In genomic region chr15:76056931-76057330, GRCh38 we compare ENCODE assay signal across 8 cellular contexts. TPM values are rescaled to one million over a fixed set of nuclear protein-coding genes. Genes with fewer than 3 reads are reported as not detected.
DNase-seq lines count a peak whose midpoint lies in the region; ATAC-seq lines count a peak whose summit lies in the region.

No MANE protein-coding gene starts in this region.

- H3K27me3 ChIP-seq in CD4-positive, CD25-positive, alpha-beta regulatory T cell (ENCODE audit: control insufficient read depth, insufficient read depth, low read length), result peaks cover 40% of the 10 kb centered on the region

- peaks cover 0 to 24% (median 16%) of the 10 kb centered on the region in 4 donors for H3K4me1 Mint-ChIP-seq in CD4-positive, CD25-positive, alpha-beta regulatory T cell
- H3K4me1 Mint-ChIP-seq in dendritic cell treated with granulocyte-macrophage colony-stimulating factor and Interleukin-4, amounts not matched to agents 40 ng/mL and 50 ng/mL, for 4 days (ENCODE audit: low read depth), result peaks cover 18% of the 10 kb centered on the region

- H3K36me3 ChIP-seq in CD4-positive, CD25-positive, alpha-beta regulatory T cell (ENCODE audit: control insufficient read depth, insufficient read depth, low read length), result no peaks in the 10 kb centered on the region

- H3K27ac ChIP-seq in CD4-positive, CD25-positive, alpha-beta regulatory T cell (ENCODE audit: insufficient read depth, low read length, poor library complexity, severe bottlenecking), result no peak overlapping the region

- H3K4me3 Mint-ChIP-seq in CD4-positive, CD25-positive, alpha-beta regulatory T cell, result no peak overlapping the region
- peak overlapping the region; percentile 34 for H3K4me3 Mint-ChIP-seq in dendritic cell treated with granulocyte-macrophage colony-stimulating factor and Interleukin-4, amounts not matched to agents 40 ng/mL and 50 ng/mL, for 4 days

- H3K27ac Mint-ChIP-seq in CD4-positive, CD25-positive, alpha-beta regulatory T cell, result peak overlapping the region in 1 of 3 donors; percentile 24
- H3K27ac Mint-ChIP-seq in dendritic cell treated with granulocyte-macrophage colony-stimulating factor and Interleukin-4, amounts not matched to agents 40 ng/mL and 50 ng/mL, for 4 days, result no peak overlapping the region

- H3K4me3 ChIP-seq in CD4-positive, CD25-positive, alpha-beta regulatory T cell (ENCODE audit: low read depth, low read length), result peak overlapping the region; percentile 23

- H3K4me1 ChIP-seq in CD4-positive, CD25-positive, alpha-beta regulatory T cell (ENCODE audit: control insufficient read depth, insufficient read depth, low read length, poor library complexity, severe bottlenecking), result peaks cover 12% of the 10 kb centered on the region

- no peaks in the 10 kb centered on the region for H3K9me3 ChIP-seq in CD4-positive, CD25-positive, alpha-beta regulatory T cell (ENCODE audit: control insufficient read depth in 2 of 2, low read length in 2 of 2)

- intact Hi-C loops in dendritic cell treated with granulocyte-macrophage colony-stimulating factor and Interleukin-4, amounts not matched to agents 40 ng/mL and 50 ng/mL, for 4 days (cut with micrococcal nuclease), result loop anchor here (1.0 kb wide), 1 partner anchor 82 kb away; no protein-coding TSS in a partner anchor

- no peak for DNase-seq in CD4-positive, CD25-positive, alpha-beta regulatory T cell
- no peak for DNase-seq in UCSD-AML1 (lab: John Stamatoyannopoulos, UW; ENCODE audit: unreplicated experiment)
- DNase-seq in activated CD4-positive, alpha-beta T cell treated with anti-CD3 and anti-CD28 coated beads for 4 hours, result no peak
- no peak for DNase-seq in activated CD4-positive, alpha-beta T cell treated with anti-CD3 and anti-CD28 coated beads, Interleukin-2, amount 50 U/mL, for 1 hour
- no peak for DNase-seq in NCI-H524 (lab: John Stamatoyannopoulos, UW)

- H3K9me3 Mint-ChIP-seq in CD4-positive, CD25-positive, alpha-beta regulatory T cell, result no peaks in the 10 kb centered on the region
- H3K9me3 Mint-ChIP-seq in dendritic cell treated with granulocyte-macrophage colony-stimulating factor and Interleukin-4, amounts not matched to agents 40 ng/mL and 50 ng/mL, for 4 days, result no peaks in the 10 kb centered on the region

- H3K27me3 Mint-ChIP-seq in CD4-positive, CD25-positive, alpha-beta regulatory T cell, result peaks cover 71% of the 10 kb centered on the region
- peaks cover 28% of the 10 kb centered on the region for H3K27me3 Mint-ChIP-seq in dendritic cell treated with granulocyte-macrophage colony-stimulating factor and Interleukin-4, amounts not matched to agents 40 ng/mL and 50 ng/mL, for 4 days

- ATAC-seq in CD4-positive, CD25-positive, alpha-beta regulatory T cell (ENCODE audit: low read depth in 2 of 2), result peak in 1 of 2 donors; percentile 26
- ATAC-seq in GM19463 (IDR thresholded peaks at IDR 0.05; ENCODE audit: unreplicated experiment), result peak; percentile 65
- ATAC-seq in HG03575 (IDR thresholded peaks at IDR 0.05; ENCODE audit: extremely low read depth, insufficient number of reproducible peaks, low FRiP score, unreplicated experiment), result peak; percentile 61

- H3K36me3 Mint-ChIP-seq in CD4-positive, CD25-positive, alpha-beta regulatory T cell, result no peaks in the 10 kb centered on the region
- no peaks in the 10 kb centered on the region for H3K36me3 Mint-ChIP-seq in dendritic cell treated with granulocyte-macrophage colony-stimulating factor and Interleukin-4, amounts not matched to agents 40 ng/mL and 50 ng/mL, for 4 days (ENCODE audit: low read depth)

RNA-seq across cellular contexts. Expression of gene TMEM266, which starts 2.9 kb away (rescaled TPM):
- total RNA-seq in CD4-positive, CD25-positive, alpha-beta regulatory T cell, result 0.25 TPM
- under 1 TPM; 0.08 to 0.22 (median 0.16) TPM for polyA plus RNA-seq in CD4-positive, CD25-positive, alpha-beta regulatory T cell

RNA-seq across cellular contexts. Expression of gene NRG4, which starts 44.7 kb away (rescaled TPM):
- not detected for total RNA-seq in CD4-positive, CD25-positive, alpha-beta regulatory T cell
- polyA plus RNA-seq in CD4-positive, CD25-positive, alpha-beta regulatory T cell, result not detected
